ENCODE assay signal across 8 cellular contexts in the genomic region with DNA sequence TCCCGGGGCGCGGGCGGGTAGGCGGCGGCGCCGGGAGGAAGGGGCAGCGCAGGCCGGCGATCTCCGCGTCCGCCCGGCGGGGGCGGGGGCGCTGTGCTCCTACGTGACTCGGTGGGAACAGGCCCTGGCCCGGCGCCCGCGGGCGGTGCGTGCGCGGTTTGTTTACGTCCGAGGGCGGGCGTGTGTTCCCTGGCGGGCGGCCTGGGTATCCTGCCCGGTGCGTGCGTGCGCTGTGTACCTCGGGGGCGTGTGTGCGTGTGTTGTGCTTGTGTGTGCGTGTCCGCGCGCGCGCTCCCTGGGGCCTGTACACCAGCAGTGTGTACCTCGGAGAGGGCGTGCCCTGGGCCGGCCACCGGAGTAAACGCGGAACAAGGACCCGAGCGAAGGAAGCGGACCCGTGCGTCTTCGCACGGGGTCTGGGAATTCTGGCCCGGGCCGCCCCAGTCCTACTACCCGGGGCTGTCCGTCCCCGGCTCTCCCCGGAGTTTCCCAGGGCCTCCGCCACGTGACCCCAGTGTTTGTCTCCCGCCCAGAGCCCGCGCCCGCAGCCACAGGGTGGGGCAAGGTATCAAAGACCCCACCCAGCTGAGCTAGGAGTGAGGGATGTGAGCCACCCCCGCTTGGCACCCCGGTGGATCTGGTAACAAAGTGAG. TPM values are rescaled to one million over a fixed set of nuclear protein-coding genes. Genes with fewer than 3 reads are reported as not detected.
DNase-seq lines count a peak whose midpoint lies in the region; ATAC-seq and TF ChIP-seq lines count a peak whose summit lies in the region.

No MANE protein-coding gene starts in this region.

- H3K9me3 ChIP-seq in ascending aorta = no peaks in the 10 kb centered on the region

- DNase-seq in activated T-cell treated with anti-CD3 and anti-CD28 coated beads for 1 hour (ENCODE audit: low read depth) = peak; percentile 40
- DNase-seq in activated T-cell treated with anti-CD3 and anti-CD28 coated beads for 4 hours = no peak
- DNase-seq in T-cell = peak; percentile 11 to 65 (median 46)
- peak; percentile 79 to 96 for DNase-seq in ascending aorta (ENCODE audit: low spot score in 2 of 2)
- DNase-seq in hepatic stellate cell (ENCODE audit: low spot score) = peak; percentile 76
- peak; percentile 82 for DNase-seq in retina
- DNase-seq in AML-193 (lab: John Stamatoyannopoulos, UW) = no peak

- no peaks in the 10 kb centered on the region for H3K27me3 ChIP-seq in ascending aorta

- no peaks in the 10 kb centered on the region for H3K27me3 Mint-ChIP-seq in T-cell

- CTCF ChIA-PET in T-cell (lab: Charles Lee) = no interaction called here

- H3K4me1 ChIP-seq in ascending aorta = peaks cover 19 to 26% of the 10 kb centered on the region in 2 donors

- peak overlapping the region; percentile 99 to 100 for H3K27ac ChIP-seq in ascending aorta

- peak overlapping the region; percentile 77 to 86 (median 82) for H3K4me3 Mint-ChIP-seq in T-cell

- H3K9me3 Mint-ChIP-seq in T-cell = no peaks in the 10 kb centered on the region

- ATAC-seq in HG03460 (IDR thresholded peaks at IDR 0.05; ENCODE audit: unreplicated experiment) = peak; percentile 16
- peak; percentile 18 to 48 (median 38) for ATAC-seq in T-cell (replicated peaks in 1 of 4)

- peaks cover 0 to 5% of the 10 kb centered on the region in 2 donors for H3K36me3 ChIP-seq in ascending aorta

- POLR2A ChIA-PET in T-cell (lab: Charles Lee) = interaction anchor here in 1 of 2 donors (0.7 kb wide), 1 partner anchor 56 kb away, joined by 3 read pairs; no protein-coding TSS in a partner anchor

- peaks cover 26 to 35% (median 31%) of the 10 kb centered on the region in 3 donors for H3K4me1 Mint-ChIP-seq in T-cell

- H3K36me3 Mint-ChIP-seq in T-cell = no peaks in the 10 kb centered on the region

- TF ChIP-seq CTCF in ascending aorta (IDR thresholded peaks at IDR 0.05) = peak in 1 of 3 experiments; percentile 49

- H3K4me3 ChIP-seq in ascending aorta = peak overlapping the region; percentile 87 to 89

- intact Hi-C loops in ascending aorta (cut with DNase I) = loop anchor here (2.0 to 5.0 kb wide), 5 partner anchors 16 to 370 kb away; a partner anchor contains a TSS

- peak overlapping the region; percentile 86 for H3K27ac Mint-ChIP-seq in T-cell

RNA-seq across cellular contexts. Expression of a gene that starts 0.8 kb away (rescaled TPM):
- total RNA-seq in T-cell (10 to 100 TPM in 2 of 5 donors, 1 to 10 TPM in 3; 6.5 to 49.9 (median 9.6) TPM), ascending aorta (183 TPM)

RNA-seq across cellular contexts. Expression of a gene that starts 20.9 kb away (rescaled TPM):
- total RNA-seq in T-cell = 100 to 1,000 TPM in 4 of 5 donors, 10 to 100 TPM in 1; 93.6 to 197 (median 162) TPM
- 79.5 TPM for total RNA-seq in ascending aorta

Comparison
In these comparisons a context has a peak if more than half of its experiments do, and no peak if none do; other contexts are left out.
1. DNase-seq: peak in activated T-cell treated with anti-CD3 and anti-CD28 coated beads for 1 hour (single experiment), T-cell (34 of 34), ascending aorta (2 of 2), hepatic stellate cell (single experiment) and retina (single experiment); none in activated T-cell treated with anti-CD3 and anti-CD28 coated beads for 4 hours (single experiment) and AML-193 (0 of 2).